ENCODE assay signal across 11 cellular contexts in genomic region chr11:78478536-78478935, GRCh38.
"Had no signal": no experiment of that assay in that cellular context is flagged by ENCODE, and none has a peak within 500 bp of the region (broad histone marks: within the 10 kb centered on the region; RNA-seq: fewer than 3 reads in every experiment).

No MANE protein-coding gene starts in this region.

- H3K27ac ChIP-seq: GM23248, HL-60, KMS-11 had no signal

- H3K9me3 Mint-ChIP-seq: HFFc6 had no signal

- H3K27me3 Mint-ChIP-seq: IgD-negative memory B cell had no signal

- H3K4me1 ChIP-seq: HAP-1 had no signal

- H3K9me3 ChIP-seq: HAP-1 had no signal

- H3K4me3 Mint-ChIP-seq: HFFc6, IgD-negative memory B cell had no signal

- H3K4me3 ChIP-seq: GM23248, HAP-1 had no signal

- H3K27ac Mint-ChIP-seq: HFFc6, IgD-negative memory B cell had no signal

- ATAC-seq: HCT116, HepG2 had no signal

- DNase-seq: GM23248, GOT3, H7, HFFc6, KBM-7 had no signal

- FAIRE-seq: HepG2 had no signal
